37 cellular contexts compared by ENCODE assay signal in genomic region chr2:42806786-42807185, GRCh38. TPM values are rescaled to one million over a fixed set of nuclear protein-coding genes. Genes with fewer than 3 reads are reported as not detected.
"Had no signal": no experiment of that assay in that cellular context is flagged by ENCODE, and none has a peak within 500 bp of the region (broad histone marks: within the 10 kb centered on the region; RNA-seq: fewer than 3 reads in every experiment).

No MANE protein-coding gene starts in this region.

- DNase-seq: Karpas-422, Kasumi-1, MG63, MM.1S, NCI-H1048, NCI-H1092, NCI-H1092 treated with DMSO at 0.1 percent for 48 hours, NCI-H1105, NCI-H1105 treated with DMSO at 0.1 percent for 48 hours, NCI-H1417, NCI-H1417 treated with DMSO at 0.1 percent for 48 hours, NCI-H1436, NCI-H1436 treated with DMSO at 0.1 percent for 48 hours, NCI-H146, NCI-H1694, NCI-H1694 treated with DMSO at 0.1 percent for 48 hours, NCI-H187, NCI-H187 treated with DMSO at 0.1 percent for 48 hours, NCI-H1930, NCI-H2029, NCI-H2029 treated with DMSO at 0.1 percent for 48 hours, NCI-H2081, NCI-H2081 treated with DMSO at 0.1 percent for 48 hours, NCI-H2107, NCI-H2171, NCI-H2171 treated with DMSO at 0.1 percent for 48 hours, NCI-H2227 treated with DMSO at 0.1 percent for 48 hours, NCI-H226, NCI-H345, NCI-H446, NCI-H446 treated with DMSO at 0.1 percent for 48 hours, NCI-H510A had no signal

- H3K9ac ChIP-seq: KMS-11 had no signal

- H3K4me2 ChIP-seq: KMS-11 had no signal

- H3K36me3 ChIP-seq: MG63 had no signal

- H3K27ac ChIP-seq: KMS-11 had no signal

- H3K4me3 ChIP-seq: MG63 had no signal

- H3K9me3 ChIP-seq: MG63 had no signal

- H3K27me3 ChIP-seq: MG63 had no signal

RNA-seq across cellular contexts. Expression of gene HAAO, which starts 14.4 kb away (rescaled TPM):
- total RNA-seq: LHCN-M2, M059J, MCF 10A, NCI-H460 had no signal

RNA-seq across cellular contexts. Expression of gene OXER1, which starts 42.9 kb away (rescaled TPM):
- total RNA-seq: M059J, MCF 10A, NCI-H460 had no signal
